In the genomic region with DNA sequence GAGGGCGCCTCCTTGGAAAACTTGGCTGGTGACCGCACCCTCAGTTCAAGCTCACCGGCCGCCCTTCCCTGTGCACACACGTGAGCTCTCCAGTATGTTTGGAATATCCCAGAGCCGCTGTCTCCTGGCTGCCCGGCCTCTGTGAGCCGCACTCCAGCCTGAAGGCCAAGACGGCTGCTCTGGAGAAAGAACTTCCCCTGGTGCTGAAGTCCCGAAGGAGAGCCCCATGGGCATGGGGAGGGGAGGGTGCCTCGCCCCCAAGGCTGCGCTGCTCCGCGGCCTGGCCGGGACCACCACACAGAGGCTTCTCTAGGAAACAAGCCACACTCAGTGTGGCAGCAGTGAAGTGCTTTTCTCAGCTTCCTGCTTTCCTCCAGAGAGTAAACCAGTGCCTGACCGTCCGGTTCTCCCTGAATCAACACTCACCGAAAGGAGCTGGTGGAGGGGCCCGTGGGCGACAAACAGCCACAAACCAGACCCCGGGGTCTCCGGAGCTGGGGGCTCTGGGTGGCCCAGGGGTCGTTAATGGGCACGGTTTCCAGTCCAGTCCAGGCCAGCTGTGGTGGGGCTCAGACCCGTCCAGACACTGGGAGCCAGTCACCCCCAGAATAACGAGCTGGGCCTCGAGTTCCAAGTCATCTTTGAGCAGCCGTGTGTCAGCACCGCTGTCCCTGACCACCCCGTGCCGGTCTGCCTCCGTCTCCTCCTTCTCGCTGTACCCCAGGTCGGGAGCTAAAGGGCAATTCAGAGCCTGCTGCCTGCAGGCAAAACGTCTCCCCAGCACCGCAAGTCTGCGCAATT, we compare ENCODE assay signal across 22 cellular contexts.
DNase-seq lines count a peak whose midpoint lies in the region; ATAC-seq, FAIRE-seq and TF ChIP-seq lines count a peak whose summit lies in the region.
"Had no signal": no experiment of that assay in that cellular context is flagged by ENCODE, and none has a peak within 500 bp of the region (broad histone marks: within the 10 kb centered on the region; RNA-seq: fewer than 3 reads in every experiment).

No MANE protein-coding gene starts in this region.

- TF ChIP-seq CTCF in D721Med (IDR thresholded peaks at IDR 0.05; ENCODE audit: insufficient read depth, missing control alignments) = no peak
- no peak for TF ChIP-seq CTCF in glutamatergic neuron (IDR thresholded peaks at IDR 0.05; ENCODE audit: partially characterized antibody, unreplicated experiment)
- TF ChIP-seq CTCF in osteocyte (IDR thresholded peaks at IDR 0.05) = no peak

- no peak overlapping the region for H3K4me3 Mint-ChIP-seq in activated CD8-positive, alpha-beta memory T cell treated with anti-CD3 and anti-CD28 coated beads, Interleukin-2, amount 10 ng/mL, durations not matched to agents 7 days and 5 days
- H3K4me3 Mint-ChIP-seq in glutamatergic neuron (ENCODE audit: unreplicated experiment) = peak overlapping the region; percentile 34
- no peak overlapping the region for H3K4me3 Mint-ChIP-seq in osteocyte (ENCODE audit: unreplicated experiment)
- H3K4me3 Mint-ChIP-seq: activated CD4-positive, alpha-beta memory T cell treated with anti-CD3 and anti-CD28 coated beads for 36 hours; activated naive CD4-positive, alpha-beta T cell treated with anti-CD3 and anti-CD28 coated beads for 36 hours; CD4-positive, alpha-beta T cell; naive B cell; stimulated activated memory B cell treated with anti-CD40 and anti-IgM and Interleukin-4, amounts not matched to agents 10 μg/mL and 1 μg/mL and 100 μg/mL, for 72 hours had no signal

- no peaks in the 10 kb centered on the region for H3K9me3 Mint-ChIP-seq in activated CD8-positive, alpha-beta memory T cell treated with anti-CD3 and anti-CD28 coated beads, Interleukin-2, amount 10 ng/mL, durations not matched to agents 7 days and 5 days (ENCODE audit: low read depth)
- H3K9me3 Mint-ChIP-seq in glutamatergic neuron (ENCODE audit: unreplicated experiment) (peaks cover 7% of the 10 kb centered on the region), osteocyte (ENCODE audit: unreplicated experiment) (no peaks in the 10 kb centered on the region)
- H3K9me3 Mint-ChIP-seq: activated CD4-positive, alpha-beta memory T cell treated with anti-CD3 and anti-CD28 coated beads for 36 hours; activated naive CD4-positive, alpha-beta T cell treated with anti-CD3 and anti-CD28 coated beads for 36 hours; CD4-positive, alpha-beta T cell; naive B cell; stimulated activated memory B cell treated with anti-CD40 and anti-IgM and Interleukin-4, amounts not matched to agents 10 μg/mL and 1 μg/mL and 100 μg/mL, for 72 hours had no signal

- H3K27me3 Mint-ChIP-seq in activated CD8-positive, alpha-beta memory T cell treated with anti-CD3 and anti-CD28 coated beads, Interleukin-2, amount 10 ng/mL, durations not matched to agents 7 days and 5 days = no peaks in the 10 kb centered on the region
- H3K27me3 Mint-ChIP-seq in glutamatergic neuron (ENCODE audit: unreplicated experiment) (peaks cover 5% of the 10 kb centered on the region), osteocyte (ENCODE audit: unreplicated experiment) (peaks cover 7% of the 10 kb centered on the region)

- ATAC-seq in activated CD8-positive, alpha-beta memory T cell treated with anti-CD3 and anti-CD28 coated beads, Interleukin-2, amount 10 ng/mL, durations not matched to agents 7 days and 5 days = no peak
- no peak for ATAC-seq in GM19397 (IDR thresholded peaks at IDR 0.05; ENCODE audit: unreplicated experiment)
- ATAC-seq in GM18858 (IDR thresholded peaks at IDR 0.05; ENCODE audit: unreplicated experiment) = no peak
- ATAC-seq: A549; body of pancreas; stimulated activated memory B cell treated with anti-CD40 and anti-IgM and Interleukin-4, amounts not matched to agents 10 μg/mL and 1 μg/mL and 100 μg/mL, for 72 hours had no signal

- CTCF ChIA-PET in activated CD8-positive, alpha-beta memory T cell treated with anti-CD3 and anti-CD28 coated beads, Interleukin-2, amount 10 ng/mL, durations not matched to agents 7 days and 5 days (lab: Charles Lee) = no interaction called here

- DNase-seq in activated CD8-positive, alpha-beta memory T cell treated with anti-CD3 and anti-CD28 coated beads for 24 hours = peak; percentile 49
- no peak for DNase-seq in activated CD8-positive, alpha-beta memory T cell treated with anti-CD3 and anti-CD28 coated beads, Interleukin-2, amount 10 ng/mL, durations not matched to agents 7 days and 5 days
- peak; percentile 11 for DNase-seq in D721Med (ENCODE audit: insufficient read length, low spot score)
- DNase-seq in glutamatergic neuron = peak; percentile 5
- DNase-seq in osteocyte (ENCODE audit: extremely low spot score, unreplicated experiment) = peak; percentile 77
- no peak for DNase-seq in NOMO-1 treated with DMSO at 0.1 percent for 48 hours (lab: John Stamatoyannopoulos, UW; ENCODE audit: unreplicated experiment)
- DNase-seq: activated CD4-positive, alpha-beta memory T cell treated with anti-CD3 and anti-CD28 coated beads for 36 hours; activated naive CD4-positive, alpha-beta T cell treated with anti-CD3 and anti-CD28 coated beads for 36 hours; DND-41; foreskin melanocyte; Karpas-422; naive B cell; NCI-H2171; NCI-H748 treated with DMSO at 0.1 percent for 48 hours; PC-9 had no signal

- no peak overlapping the region for H3K27ac Mint-ChIP-seq in activated CD8-positive, alpha-beta memory T cell treated with anti-CD3 and anti-CD28 coated beads, Interleukin-2, amount 10 ng/mL, durations not matched to agents 7 days and 5 days
- H3K27ac Mint-ChIP-seq in glutamatergic neuron (ENCODE audit: unreplicated experiment) (no peak overlapping the region), osteocyte (ENCODE audit: unreplicated experiment) (no peak overlapping the region)
- H3K27ac Mint-ChIP-seq: activated CD4-positive, alpha-beta memory T cell treated with anti-CD3 and anti-CD28 coated beads for 36 hours; activated naive CD4-positive, alpha-beta T cell treated with anti-CD3 and anti-CD28 coated beads for 36 hours; CD4-positive, alpha-beta T cell; naive B cell; stimulated activated memory B cell treated with anti-CD40 and anti-IgM and Interleukin-4, amounts not matched to agents 10 μg/mL and 1 μg/mL and 100 μg/mL, for 72 hours had no signal

- no peak for FAIRE-seq in D721Med (lab: Jason Lieb, UNC)
- FAIRE-seq: A549, GM18507 had no signal

- H3K4me1 Mint-ChIP-seq in activated CD8-positive, alpha-beta memory T cell treated with anti-CD3 and anti-CD28 coated beads, Interleukin-2, amount 10 ng/mL, durations not matched to agents 7 days and 5 days = no peaks in the 10 kb centered on the region
- H3K4me1 Mint-ChIP-seq in glutamatergic neuron (ENCODE audit: low read depth, unreplicated experiment) = peaks cover 17% of the 10 kb centered on the region
- no peaks in the 10 kb centered on the region for H3K4me1 Mint-ChIP-seq in osteocyte (ENCODE audit: unreplicated experiment)
- H3K4me1 Mint-ChIP-seq: naive B cell; stimulated activated memory B cell treated with anti-CD40 and anti-IgM and Interleukin-4, amounts not matched to agents 10 μg/mL and 1 μg/mL and 100 μg/mL, for 72 hours had no signal

- H3K36me3 Mint-ChIP-seq in activated CD8-positive, alpha-beta memory T cell treated with anti-CD3 and anti-CD28 coated beads, Interleukin-2, amount 10 ng/mL, durations not matched to agents 7 days and 5 days = no peaks in the 10 kb centered on the region
- H3K36me3 Mint-ChIP-seq in glutamatergic neuron (ENCODE audit: unreplicated experiment) (peaks cover 3% of the 10 kb centered on the region), osteocyte (ENCODE audit: unreplicated experiment) (no peaks in the 10 kb centered on the region)
- H3K36me3 Mint-ChIP-seq: activated CD4-positive, alpha-beta memory T cell treated with anti-CD3 and anti-CD28 coated beads for 36 hours; naive B cell; stimulated activated memory B cell treated with anti-CD40 and anti-IgM and Interleukin-4, amounts not matched to agents 10 μg/mL and 1 μg/mL and 100 μg/mL, for 72 hours had no signal

Comparison
In these comparisons a context has a peak if more than half of its experiments do, and no peak if none do; other contexts are left out.
1. DNase-seq: peak in activated CD8-positive, alpha-beta memory T cell treated with anti-CD3 and anti-CD28 coated beads for 24 hours (single experiment), D721Med (single experiment), glutamatergic neuron (single experiment) and osteocyte (single experiment); none in activated CD8-positive, alpha-beta memory T cell treated with anti-CD3 and anti-CD28 coated beads, Interleukin-2, amount 10 ng/mL, durations not matched to agents 7 days and 5 days (single experiment) and NOMO-1 treated with DMSO at 0.1 percent for 48 hours (single experiment).